2 cellular contexts compared by ENCODE assay signal in genomic region chr7:149735779-149736477, GRCh38.
TF ChIP-seq lines count a peak whose summit lies in the region.

No MANE protein-coding gene starts in this region.

TF ChIP-seq in HEK293, 187 proteins besides CTCF, POLR2A, EP300 and RAD21:
- peak; percentile 55 for TF ChIP-seq PRDM10 (tag by site-specific recombination; IDR thresholded peaks at IDR 0.05)
- no peak for TF ChIP-seq ZNF596 (tag by site-specific recombination; IDR thresholded peaks at IDR 0.05)

TF ChIP-seq in H1, 55 proteins besides CTCF, POLR2A, EP300 and RAD21:
- TF ChIP-seq SRF (IDR thresholded peaks at IDR 0.05; ENCODE audit: low read depth, low read length) (no peak), CHD2 (IDR thresholded peaks at IDR 0.05; ENCODE audit: low read length) (no peak), BRCA1 (IDR thresholded peaks at IDR 0.05; ENCODE audit: low read depth, low read length) (no peak), EGR1 (IDR thresholded peaks at IDR 0.05; ENCODE audit: borderline replicate concordance, low read depth, low read length) (no peak), CEBPB (IDR thresholded peaks at IDR 0.05; ENCODE audit: low read depth, low read length) (no peak)
